13 cellular contexts compared by ENCODE assay signal in the genomic region with DNA sequence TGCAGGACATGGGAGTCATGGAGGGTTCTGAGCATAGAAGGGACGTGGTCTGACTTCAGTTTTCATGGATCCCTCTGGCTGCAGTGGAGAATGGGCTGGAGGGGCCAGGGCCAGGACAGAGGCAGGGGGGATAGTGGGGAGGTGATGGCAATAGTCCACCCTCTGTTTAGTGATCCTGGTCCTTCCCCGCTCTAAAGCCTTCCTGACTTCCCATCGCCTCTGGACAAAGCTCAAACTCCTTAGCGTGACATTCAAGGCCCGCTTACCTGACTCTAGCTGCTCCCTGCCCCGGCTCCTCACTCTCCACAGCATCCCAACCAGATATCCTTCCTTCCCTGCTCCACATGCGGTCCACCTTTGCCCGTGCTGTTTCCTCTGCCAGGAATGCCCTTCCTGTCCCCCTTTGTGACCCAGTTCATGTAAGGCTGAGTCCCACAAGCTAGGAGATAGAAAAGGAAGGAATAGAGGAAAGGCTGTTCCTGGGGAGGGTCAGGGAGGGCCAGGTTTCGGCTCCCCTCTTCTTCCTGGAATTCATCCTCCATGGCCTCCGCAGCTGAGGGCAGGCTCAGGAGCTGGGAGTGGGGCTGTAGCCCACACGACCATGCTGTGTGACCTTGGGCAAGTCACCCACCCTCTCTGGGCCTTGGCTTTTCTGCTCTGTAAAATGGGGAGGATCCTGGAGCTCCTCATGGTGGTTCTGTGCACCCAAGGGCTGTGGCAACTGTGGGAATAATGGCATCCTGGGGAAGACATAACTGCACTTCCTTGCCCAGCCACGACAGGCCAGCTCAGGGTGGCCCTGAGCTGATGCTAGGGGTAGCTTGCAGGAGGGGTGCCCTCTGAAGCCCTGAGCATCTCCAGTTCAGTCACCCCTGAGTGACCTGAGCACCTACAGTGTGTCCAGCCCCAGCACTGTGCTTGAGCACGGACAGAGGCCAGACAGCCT.
DNase-seq lines count a peak whose midpoint lies in the region; ATAC-seq and TF ChIP-seq lines count a peak whose summit lies in the region.
"Had no signal": no experiment of that assay in that cellular context is flagged by ENCODE, and none has a peak within 500 bp of the region (broad histone marks: within the 10 kb centered on the region; RNA-seq: fewer than 3 reads in every experiment).

No MANE protein-coding gene starts in this region.

- H3K9me3 ChIP-seq in HCT116 (ENCODE audit: control insufficient read depth in 1 of 2, insufficient read depth in 1 of 2, low read depth in 1 of 2, low read length in 2 of 2) (no peaks in the 10 kb centered on the region), mucosa of rectum (ENCODE audit: control insufficient read depth in 2 of 2, low read length in 2 of 2) (no peaks in the 10 kb centered on the region), spleen (no peaks in the 10 kb centered on the region)
- H3K9me3 ChIP-seq: SJSA1 had no signal

- POLR2A ChIA-PET in HCT116 (lab: Charles Lee), result interaction anchor here (1.1 kb wide), 1 partner anchor 132 kb away, joined by 3 read pairs; no protein-coding TSS in a partner anchor

- no peaks in the 10 kb centered on the region for H3K9me2 ChIP-seq in HCT116 (ENCODE audit: insufficient read depth)

- H3K4me2 ChIP-seq in HCT116 (ENCODE audit: low read length), result peak overlapping the region; percentile 17

- H3K9ac ChIP-seq in HCT116 (ENCODE audit: low read length) (no peak overlapping the region), mucosa of rectum (ENCODE audit: low read depth in 1 of 2, low read length in 2 of 2) (peak overlapping the region; percentile 59 to 63)

- no peak overlapping the region for H2AFZ ChIP-seq in HCT116 (ENCODE audit: low read depth, low read length, poor library complexity, severe bottlenecking)

- no peak overlapping the region for H3K4me3 ChIP-seq in HCT116 (replicated peaks in 1 of 2; ENCODE audit: low read depth in 1 of 2, low read length in 2 of 2)
- H3K4me3 ChIP-seq in mucosa of rectum (ENCODE audit: low read length in 2 of 2), result peak overlapping the region in 1 of 2 donors; percentile 39
- H3K4me3 ChIP-seq in spleen, result no peak overlapping the region
- H3K4me3 ChIP-seq: SJSA1 had no signal

- DNase-seq in HCT116 (ENCODE audit: low read depth, low spot score) (no peak), caudate nucleus (lab: John Stamatoyannopoulos, UW) (no peak), spleen (peak; percentile 49), HuH-7 (ENCODE audit: low spot score) (no peak), ACHN (no peak), NCI-H226 (no peak)
- DNase-seq: C1 segment of cervical spinal cord, GDM1, NCI-H1092 had no signal

- RAD21 ChIA-PET in HCT116 (lab: Charles Lee; ENCODE audit: low non-redundant PET in 1 of 2, low total read pairs in 2 of 2, uncharacterized antibody in 2 of 2, unreplicated experiment in 2 of 2), result interaction anchor here in 1 of 2 experiments (0.6 kb wide), 1 partner anchor 9 kb away, joined by 4 read pairs; no protein-coding TSS in a partner anchor

- no peak for TF ChIP-seq RAD21 in HCT116 (IDR thresholded peaks at IDR 0.05; ENCODE audit: low read depth)

- ATAC-seq in HCT116 (no peak), GM19397 (IDR thresholded peaks at IDR 0.05; ENCODE audit: unreplicated experiment) (no peak)

- intact Hi-C loops in HCT116 (cut with micrococcal nuclease) (no loop called here), spleen (cut with DNase I; ENCODE audit: low total_unique reads) (no loop called here)

- 67 to 84% (median 76%) methylated on average over 12 to 13 of the region's 13 CpGs for WGBS in spleen, 5 donors

- no peaks in the 10 kb centered on the region for H4K20me1 ChIP-seq in HCT116 (ENCODE audit: insufficient read depth)

- no peak overlapping the region; the same call in 1 of the 2 replicates for H3K27ac ChIP-seq in HCT116 (ENCODE audit: low read depth, low read length)
- H3K27ac ChIP-seq in caudate nucleus (ENCODE audit: low read depth, low read length), result peak overlapping the region; percentile 78
- H3K27ac ChIP-seq in mucosa of rectum (ENCODE audit: low read depth in 2 of 2, low read length in 2 of 2), result peak overlapping the region; percentile 87 to 88
- H3K27ac ChIP-seq in spleen, result peak overlapping the region in 7 of 8 donors; percentile 62 to 89 (median 83)
- H3K27ac ChIP-seq: SJSA1, WERI-Rb-1 had no signal

- CTCF ChIA-PET in HCT116 (lab: Charles Lee), result no interaction called here

- TF ChIP-seq POLR2A in HCT116 (IDR thresholded peaks at IDR 0.05; ENCODE audit: borderline replicate concordance, extremely low read depth, insufficient read depth, insufficient read length) (no peak), spleen (IDR thresholded peaks at IDR 0.05) (no peak)

- no peaks in the 10 kb centered on the region for H3K36me3 ChIP-seq in HCT116 (ENCODE audit: control insufficient read depth in 1 of 2, insufficient read depth in 2 of 2, low read length in 2 of 2)
- H3K36me3 ChIP-seq in mucosa of rectum (ENCODE audit: control insufficient read depth in 2 of 2, insufficient read depth in 2 of 2, low read length in 2 of 2), result no peaks in the 10 kb centered on the region
- no peaks in the 10 kb centered on the region for H3K36me3 ChIP-seq in spleen
- H3K36me3 ChIP-seq: SJSA1, WERI-Rb-1 had no signal

- peaks cover 20 to 48% of the 10 kb centered on the region in 2 experiments for H3K4me1 ChIP-seq in HCT116 (ENCODE audit: control insufficient read depth in 1 of 2, insufficient read depth in 2 of 2, low read length in 2 of 2)
- H3K4me1 ChIP-seq in mucosa of rectum (ENCODE audit: control insufficient read depth in 2 of 2, insufficient read depth in 2 of 2, low read length in 2 of 2), result peaks cover 31 to 38% of the 10 kb centered on the region in 2 donors
- peaks cover 0 to 95% (median 38%) of the 10 kb centered on the region in 6 donors for H3K4me1 ChIP-seq in spleen

- in situ Hi-C loops in ACHN (cut with HindIII; ENCODE audit: low pct_ligation_motif_present, low pct_unique_long_range_greater_than_20kb, low sequenced_read_pairs), result no loop called here

- H3K79me2 ChIP-seq in HCT116 (ENCODE audit: insufficient read depth, low read length), result no peaks in the 10 kb centered on the region

- H3K27me3 ChIP-seq in HCT116 (ENCODE audit: insufficient read depth, low read length) (no peaks in the 10 kb centered on the region), mucosa of rectum (ENCODE audit: control insufficient read depth in 2 of 2, insufficient read depth in 2 of 2, low read length in 2 of 2) (no peaks in the 10 kb centered on the region), spleen (replicated peaks in 1 of 7) (no peaks in the 10 kb centered on the region)
- H3K27me3 ChIP-seq: SJSA1 had no signal

- TF ChIP-seq CTCF in HCT116 (IDR thresholded peaks at IDR 0.05 in 2 of 3, conservative IDR thresholded peaks at IDR 0.05 in 1 of 3; ENCODE audit: borderline replicate concordance in 1 of 3, insufficient read depth in 1 of 3, low read depth in 2 of 3, low read length in 2 of 3) (no peak), spleen (IDR thresholded peaks at IDR 0.05 in 8 of 11, conservative IDR thresholded peaks at IDR 0.05 in 3 of 11) (no peak)

- no TSS peak for BruUV-seq in HCT116 (replicated peaks; lab: Mats Ljungman, UMichigan)

TF ChIP-seq in HCT116, 20 proteins besides CTCF, POLR2A, EP300 and RAD21:
- TF ChIP-seq EZH2phosphoT487 (IDR thresholded peaks at IDR 0.05; ENCODE audit: borderline replicate concordance) (no peak), CEBPB (IDR thresholded peaks at IDR 0.05; ENCODE audit: low read depth) (no peak), ELF1 (IDR thresholded peaks at IDR 0.05; ENCODE audit: borderline replicate concordance, low read depth) (no peak), CBX3 (IDR thresholded peaks at IDR 0.05; ENCODE audit: low read depth) (no peak), SIN3A (IDR thresholded peaks at IDR 0.05; ENCODE audit: low read depth) (no peak), JUND (IDR thresholded peaks at IDR 0.05) (no peak), POLR2AphosphoS5 (IDR thresholded peaks at IDR 0.05; ENCODE audit: low read depth, low read length) (no peak), EGR1 (IDR thresholded peaks at IDR 0.05; ENCODE audit: low read depth) (no peak), SRF (IDR thresholded peaks at IDR 0.05; ENCODE audit: low read depth) (no peak)
- TF ChIP-seq, protein P1, sequence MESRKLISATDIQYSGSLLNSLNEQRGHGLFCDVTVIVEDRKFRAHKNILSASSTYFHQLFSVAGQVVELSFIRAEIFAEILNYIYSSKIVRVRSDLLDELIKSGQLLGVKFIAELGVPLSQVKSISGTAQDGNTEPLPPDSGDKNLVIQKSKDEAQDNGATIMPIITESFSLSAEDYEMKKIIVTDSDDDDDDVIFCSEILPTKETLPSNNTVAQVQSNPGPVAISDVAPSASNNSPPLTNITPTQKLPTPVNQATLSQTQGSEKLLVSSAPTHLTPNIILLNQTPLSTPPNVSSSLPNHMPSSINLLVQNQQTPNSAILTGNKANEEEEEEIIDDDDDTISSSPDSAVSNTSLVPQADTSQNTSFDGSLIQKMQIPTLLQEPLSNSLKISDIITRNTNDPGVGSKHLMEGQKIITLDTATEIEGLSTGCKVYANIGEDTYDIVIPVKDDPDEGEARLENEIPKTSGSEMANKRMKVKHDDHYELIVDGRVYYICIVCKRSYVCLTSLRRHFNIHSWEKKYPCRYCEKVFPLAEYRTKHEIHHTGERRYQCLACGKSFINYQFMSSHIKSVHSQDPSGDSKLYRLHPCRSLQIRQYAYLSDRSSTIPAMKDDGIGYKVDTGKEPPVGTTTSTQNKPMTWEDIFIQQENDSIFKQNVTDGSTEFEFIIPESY (IDR thresholded peaks at IDR 0.05; ENCODE audit: extremely low read depth, insufficient replicate concordance, low read length), result no peak
